In genomic region chr9:113316032-113316431, GRCh38 we compare ENCODE assay signal across 36 cellular contexts. TPM values are rescaled to one million over a fixed set of nuclear protein-coding genes. Genes with fewer than 3 reads are reported as not detected.
"Had no signal": no experiment of that assay in that cellular context is flagged by ENCODE, and none has a peak within 500 bp of the region (broad histone marks: within the 10 kb centered on the region; RNA-seq: fewer than 3 reads in every experiment).

No MANE protein-coding gene starts in this region.

- H3K4me3 ChIP-seq: adrenal gland, body of pancreas, esophagus squamous epithelium, gastroesophageal sphincter had no signal

- H3K9me3 ChIP-seq: adrenal gland, body of pancreas, esophagus squamous epithelium, gastroesophageal sphincter had no signal

- H3K27ac Mint-ChIP-seq: activated CD4-positive, alpha-beta memory T cell treated with anti-CD3 and anti-CD28 coated beads for 36 hours; activated CD4-positive, alpha-beta T cell treated with anti-CD3 and anti-CD28 coated beads for 36 hours; activated CD4-positive, alpha-beta T cell treated with anti-CD3 and anti-CD28 coated beads, Interleukin-2, amount 10 ng/mL, durations not matched to agents 24 days and 14 days; activated CD8-positive, alpha-beta memory T cell treated with anti-CD3 and anti-CD28 coated beads, Interleukin-2, amount 10 ng/mL, durations not matched to agents 7 days and 5 days; activated CD8-positive, alpha-beta T cell treated with anti-CD3 and anti-CD28 coated beads, Interleukin-2, amount 10 ng/mL, durations not matched to agents 7 days and 5 days; activated naive CD4-positive, alpha-beta T cell treated with anti-CD3 and anti-CD28 coated beads, Interleukin-2, amount 10 ng/mL, durations not matched to agents 7 days and 5 days; activated naive CD8-positive, alpha-beta T cell treated with anti-CD3 and anti-CD28 coated beads for 36 hours; activated naive CD8-positive, alpha-beta T cell treated with anti-CD3 and anti-CD28 coated beads, Interleukin-2, amount 50 U/mL, for 24 hours; activated T-cell treated with anti-CD3 and anti-CD28 coated beads, Interleukin-2, amount 50 U/mL, for 24 hours; activated T-cell treated with anti-CD3 and anti-CD28 coated beads, Interleukin-2, amount 50 U/mL, for 72 hours had no signal

- H3K9me3 Mint-ChIP-seq: activated CD4-positive, alpha-beta memory T cell treated with anti-CD3 and anti-CD28 coated beads for 36 hours; activated CD4-positive, alpha-beta T cell treated with anti-CD3 and anti-CD28 coated beads, Interleukin-2, amount 10 ng/mL, durations not matched to agents 24 days and 14 days; activated naive CD4-positive, alpha-beta T cell treated with anti-CD3 and anti-CD28 coated beads, Interleukin-2, amount 10 ng/mL, durations not matched to agents 7 days and 5 days; activated naive CD8-positive, alpha-beta T cell treated with anti-CD3 and anti-CD28 coated beads for 36 hours; activated naive CD8-positive, alpha-beta T cell treated with anti-CD3 and anti-CD28 coated beads, Interleukin-2, amount 50 U/mL, for 24 hours; activated T-cell treated with anti-CD3 and anti-CD28 coated beads, Interleukin-2, amount 50 U/mL, for 24 hours; activated T-cell treated with anti-CD3 and anti-CD28 coated beads, Interleukin-2, amount 50 U/mL, for 72 hours; effector memory CD8-positive, alpha-beta T cell had no signal

- H3K36me3 Mint-ChIP-seq: activated CD4-positive, alpha-beta memory T cell treated with anti-CD3 and anti-CD28 coated beads for 36 hours; activated naive CD4-positive, alpha-beta T cell treated with anti-CD3 and anti-CD28 coated beads, Interleukin-2, amount 10 ng/mL, durations not matched to agents 7 days and 5 days had no signal

- H3K27ac ChIP-seq: adrenal gland, body of pancreas, epithelial cell of prostate, esophagus squamous epithelium, gastroesophageal sphincter had no signal

- H3K27me3 ChIP-seq: adrenal gland, body of pancreas, esophagus squamous epithelium, gastroesophageal sphincter had no signal

- H3K4me1 ChIP-seq: adrenal gland, body of pancreas, esophagus squamous epithelium, gastroesophageal sphincter had no signal

- H3K4me3 Mint-ChIP-seq: activated CD4-positive, alpha-beta memory T cell treated with anti-CD3 and anti-CD28 coated beads for 36 hours; activated CD4-positive, alpha-beta T cell treated with anti-CD3 and anti-CD28 coated beads for 36 hours; activated CD4-positive, alpha-beta T cell treated with anti-CD3 and anti-CD28 coated beads, Interleukin-2, amount 10 ng/mL, durations not matched to agents 24 days and 14 days; activated CD8-positive, alpha-beta memory T cell treated with anti-CD3 and anti-CD28 coated beads, Interleukin-2, amount 10 ng/mL, durations not matched to agents 7 days and 5 days; activated CD8-positive, alpha-beta T cell treated with anti-CD3 and anti-CD28 coated beads, Interleukin-2, amount 10 ng/mL, durations not matched to agents 7 days and 5 days; activated naive CD4-positive, alpha-beta T cell treated with anti-CD3 and anti-CD28 coated beads, Interleukin-2, amount 10 ng/mL, durations not matched to agents 7 days and 5 days; activated naive CD8-positive, alpha-beta T cell treated with anti-CD3 and anti-CD28 coated beads for 36 hours; activated naive CD8-positive, alpha-beta T cell treated with anti-CD3 and anti-CD28 coated beads, Interleukin-2, amount 50 U/mL, for 24 hours; activated T-cell treated with anti-CD3 and anti-CD28 coated beads, Interleukin-2, amount 50 U/mL, for 24 hours; activated T-cell treated with anti-CD3 and anti-CD28 coated beads, Interleukin-2, amount 50 U/mL, for 72 hours; effector memory CD8-positive, alpha-beta T cell had no signal

- ATAC-seq: activated CD4-positive, alpha-beta T cell treated with anti-CD3 and anti-CD28 coated beads for 36 hours; activated CD8-positive, alpha-beta memory T cell treated with anti-CD3 and anti-CD28 coated beads, Interleukin-2, amount 10 ng/mL, durations not matched to agents 7 days and 5 days; activated CD8-positive, alpha-beta T cell treated with anti-CD3 and anti-CD28 coated beads, Interleukin-2, amount 10 ng/mL, durations not matched to agents 7 days and 5 days; activated naive CD8-positive, alpha-beta T cell treated with anti-CD3 and anti-CD28 coated beads, Interleukin-2, amount 50 U/mL, for 24 hours; activated T-cell treated with anti-CD3 and anti-CD28 coated beads, Interleukin-2, amount 50 U/mL, for 72 hours; body of pancreas; effector memory CD8-positive, alpha-beta T cell; gastroesophageal sphincter had no signal

- H3K27me3 Mint-ChIP-seq: activated CD4-positive, alpha-beta memory T cell treated with anti-CD3 and anti-CD28 coated beads for 36 hours; activated CD4-positive, alpha-beta T cell treated with anti-CD3 and anti-CD28 coated beads for 36 hours; activated CD4-positive, alpha-beta T cell treated with anti-CD3 and anti-CD28 coated beads, Interleukin-2, amount 10 ng/mL, durations not matched to agents 24 days and 14 days; activated naive CD8-positive, alpha-beta T cell treated with anti-CD3 and anti-CD28 coated beads for 36 hours; activated naive CD8-positive, alpha-beta T cell treated with anti-CD3 and anti-CD28 coated beads, Interleukin-2, amount 50 U/mL, for 24 hours; activated T-cell treated with anti-CD3 and anti-CD28 coated beads, Interleukin-2, amount 50 U/mL, for 24 hours had no signal

- H3K4me1 Mint-ChIP-seq: activated CD4-positive, alpha-beta T cell treated with anti-CD3 and anti-CD28 coated beads for 36 hours; activated CD4-positive, alpha-beta T cell treated with anti-CD3 and anti-CD28 coated beads, Interleukin-2, amount 10 ng/mL, durations not matched to agents 24 days and 14 days; activated CD8-positive, alpha-beta memory T cell treated with anti-CD3 and anti-CD28 coated beads, Interleukin-2, amount 10 ng/mL, durations not matched to agents 7 days and 5 days; activated naive CD4-positive, alpha-beta T cell treated with anti-CD3 and anti-CD28 coated beads, Interleukin-2, amount 10 ng/mL, durations not matched to agents 7 days and 5 days; activated naive CD8-positive, alpha-beta T cell treated with anti-CD3 and anti-CD28 coated beads for 36 hours; activated naive CD8-positive, alpha-beta T cell treated with anti-CD3 and anti-CD28 coated beads, Interleukin-2, amount 50 U/mL, for 24 hours had no signal

- DNase-seq: activated CD4-positive, alpha-beta memory T cell treated with anti-CD3 and anti-CD28 coated beads for 36 hours; activated CD4-positive, alpha-beta T cell treated with anti-CD3 and anti-CD28 coated beads for 36 hours; activated CD4-positive, alpha-beta T cell treated with anti-CD3 and anti-CD28 coated beads, Interleukin-2, amount 10 ng/mL, durations not matched to agents 24 days and 14 days; activated CD4-positive, CD25-positive, alpha-beta regulatory T cell; activated CD4-positive, CD25-positive, alpha-beta regulatory T cell treated with anti-CD3 and anti-CD28 coated beads, Interleukin-2, amount 50 U/mL, for 72 hours; activated CD8-positive, alpha-beta memory T cell treated with anti-CD3 and anti-CD28 coated beads, Interleukin-2, amount 10 ng/mL, durations not matched to agents 7 days and 5 days; activated CD8-positive, alpha-beta memory T cell treated with anti-CD3 and anti-CD28 coated beads, Interleukin-2, amount 50 U/mL, for 4 hours; activated CD8-positive, alpha-beta T cell treated with anti-CD3 and anti-CD28 coated beads, Interleukin-2, amount 10 ng/mL, durations not matched to agents 7 days and 5 days; activated gamma-delta T cell; activated naive CD4-positive, alpha-beta T cell; activated naive CD4-positive, alpha-beta T cell treated with anti-CD3 and anti-CD28 coated beads, Interleukin-2, amount 10 ng/mL, durations not matched to agents 7 days and 5 days; activated naive CD8-positive, alpha-beta T cell treated with anti-CD3 and anti-CD28 coated beads for 36 hours; activated naive CD8-positive, alpha-beta T cell treated with anti-CD3 and anti-CD28 coated beads, Interleukin-2, amount 50 U/mL, for 24 hours; activated T-cell treated with anti-CD3 and anti-CD28 coated beads, Interleukin-2, amount 50 U/mL, for 24 hours; activated T-cell treated with anti-CD3 and anti-CD28 coated beads, Interleukin-2, amount 50 U/mL, for 72 hours; amygdala; body of pancreas; caudate nucleus; cortex of kidney; effector CD4-positive, alpha-beta T cell; effector memory CD8-positive, alpha-beta T cell; esophagus squamous epithelium; foreskin melanocyte; T-helper 2 cell had no signal

RNA-seq across cellular contexts. Expression of gene RNF183, which starts 12.9 kb away (rescaled TPM):
- total RNA-seq: activated CD8-positive, alpha-beta memory T cell treated with anti-CD3 and anti-CD28 coated beads for 36 hours; activated CD8-positive, alpha-beta memory T cell treated with anti-CD3 and anti-CD28 coated beads, Interleukin-2, amount 10 ng/mL, durations not matched to agents 7 days and 5 days; activated CD8-positive, alpha-beta T cell treated with anti-CD3 and anti-CD28 coated beads, Interleukin-2, amount 10 ng/mL, durations not matched to agents 7 days and 5 days; activated naive CD8-positive, alpha-beta T cell treated with anti-CD3 and anti-CD28 coated beads for 36 hours; adrenal gland; astrocyte; body of pancreas; chondrocyte; dermis blood vessel endothelial cell; endothelial cell of umbilical vein; fibroblast of lung; fibroblast of villous mesenchyme; glomerular endothelial cell; T-helper 1 cell treated with Interleukin-12 subunit alpha and Interleukin-12 subunit beta and Interleukin-4 antibody, amounts not matched to agents 30 ng/mL and 1 ng/mL, for 36 hours had no signal
- polyA plus RNA-seq: endothelial cell of umbilical vein, fibroblast of lung had no signal

RNA-seq across cellular contexts. Expression of gene BSPRY, which starts 33.3 kb away (rescaled TPM):
- total RNA-seq: chondrocyte, dermis blood vessel endothelial cell, endothelial cell of umbilical vein, fibroblast of lung, fibroblast of villous mesenchyme, glomerular endothelial cell had no signal
- polyA plus RNA-seq: endothelial cell of umbilical vein, fibroblast of lung had no signal
